Comparison of ENCODE assay signal across 16 cellular contexts in the genomic region with DNA sequence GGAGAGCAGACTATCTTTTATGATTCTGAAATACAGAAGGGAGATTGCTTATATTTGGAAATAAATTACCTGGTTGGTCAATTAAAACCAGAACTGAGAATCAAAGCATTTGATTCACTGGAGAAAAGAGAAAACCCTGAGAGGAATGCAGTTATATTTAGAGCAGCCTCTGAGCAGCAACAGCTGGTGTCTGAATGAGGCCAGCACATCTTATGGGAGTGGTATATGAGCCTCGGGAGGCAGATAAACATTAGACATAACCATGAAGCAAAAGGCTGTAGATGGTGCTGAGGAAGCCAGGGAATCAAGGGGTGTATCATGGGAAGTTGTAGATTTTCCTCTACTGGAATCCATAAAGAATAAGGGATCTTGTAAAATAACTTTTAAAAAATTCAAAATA. TPM values are rescaled to one million over a fixed set of nuclear protein-coding genes. Genes with fewer than 3 reads are reported as not detected.
A peak's percentile ranks its signal among the peaks of the same experiment; 100 is the strongest.
DNase-seq lines count a peak whose midpoint lies in the region; ATAC-seq and TF ChIP-seq lines count a peak whose summit lies in the region.
"Had no signal": no experiment of that assay in that cellular context is flagged by ENCODE, and none has a peak within 500 bp of the region (broad histone marks: within the 10 kb centered on the region; RNA-seq: fewer than 3 reads in every experiment).

No MANE protein-coding gene starts in this region.

- DNase-seq in GM03348 (ENCODE audit: low spot score): peak; percentile 14
- peak; percentile 11 to 25 for DNase-seq in SJCRH30
- peak; percentile 28 for DNase-seq in fibroblast of the aortic adventitia (ENCODE audit: low read depth)
- no peak for DNase-seq in SW480 (ENCODE audit: low spot score)
- DNase-seq in C1 segment of cervical spinal cord (lab: John Stamatoyannopoulos, UW): no peak
- DNase-seq: ACHN; CD4-positive, alpha-beta T cell; DND-41; GDM1 had no signal

- no peaks in the 10 kb centered on the region for H3K9me3 ChIP-seq in SJCRH30 (replicated peaks)
- H3K9me3 ChIP-seq: HAP-1 had no signal

- H3K36me3 ChIP-seq in SJCRH30: no peaks in the 10 kb centered on the region
- H3K36me3 ChIP-seq: BLaER1 treated with 17β-estradiol and CSF1 and Interleukin-3, amounts not matched to agents 10 nM and 100 nM; HAP-1 had no signal

- H3K27me3 Mint-ChIP-seq in nephron (ENCODE audit: low read depth): peaks cover 4% of the 10 kb centered on the region
- no peaks in the 10 kb centered on the region for H3K27me3 Mint-ChIP-seq in stimulated activated memory B cell treated with anti-CD40 and anti-IgM and Interleukin-4, amounts not matched to agents 10 μg/mL and 1 μg/mL and 100 μg/mL, for 72 hours

- TF ChIP-seq CTCF in fibroblast of the aortic adventitia (IDR thresholded peaks at IDR 0.05; ENCODE audit: insufficient read depth, low read length) (no peak), nephron (IDR thresholded peaks at IDR 0.05; ENCODE audit: unreplicated experiment in 3 of 3) (no peak)

- ATAC-seq in stimulated activated memory B cell treated with anti-CD40 and anti-IgM and Interleukin-4, amounts not matched to agents 10 μg/mL and 1 μg/mL and 100 μg/mL, for 72 hours: no peak
- ATAC-seq in HG03175 (IDR thresholded peaks at IDR 0.05; ENCODE audit: unreplicated experiment): no peak

- H3K4me1 ChIP-seq in SJCRH30: no peaks in the 10 kb centered on the region
- H3K4me1 ChIP-seq: BLaER1 treated with 17β-estradiol and CSF1 and Interleukin-3, amounts not matched to agents 10 nM and 100 nM; HAP-1 had no signal

- H3K27ac Mint-ChIP-seq in nephron: peak overlapping the region; percentile 71 to 85 (median 74)
- no peak overlapping the region for H3K27ac Mint-ChIP-seq in stimulated activated memory B cell treated with anti-CD40 and anti-IgM and Interleukin-4, amounts not matched to agents 10 μg/mL and 1 μg/mL and 100 μg/mL, for 72 hours
- H3K27ac Mint-ChIP-seq: CD4-positive, alpha-beta T cell had no signal

- H3K4me3 Mint-ChIP-seq in nephron: no peak overlapping the region
- H3K4me3 Mint-ChIP-seq in stimulated activated memory B cell treated with anti-CD40 and anti-IgM and Interleukin-4, amounts not matched to agents 10 μg/mL and 1 μg/mL and 100 μg/mL, for 72 hours: no peak overlapping the region
- H3K4me3 Mint-ChIP-seq: CD4-positive, alpha-beta T cell had no signal

- H3K27ac ChIP-seq in SJCRH30: no peak overlapping the region
- H3K27ac ChIP-seq: BLaER1 treated with 17β-estradiol and CSF1 and Interleukin-3, amounts not matched to agents 10 nM and 100 nM; HL-60 had no signal

- H3K9me3 Mint-ChIP-seq in nephron: peaks cover 6% of the 10 kb centered on the region
- peaks cover 3% of the 10 kb centered on the region for H3K9me3 Mint-ChIP-seq in stimulated activated memory B cell treated with anti-CD40 and anti-IgM and Interleukin-4, amounts not matched to agents 10 μg/mL and 1 μg/mL and 100 μg/mL, for 72 hours
- H3K9me3 Mint-ChIP-seq: CD4-positive, alpha-beta T cell had no signal

- H3K27me3 ChIP-seq in SJCRH30: no peaks in the 10 kb centered on the region
- H3K27me3 ChIP-seq: BLaER1 treated with 17β-estradiol and CSF1 and Interleukin-3, amounts not matched to agents 10 nM and 100 nM had no signal

- H3K4me3 ChIP-seq in SJCRH30: no peak overlapping the region
- H3K4me3 ChIP-seq in fibroblast of the aortic adventitia (ENCODE audit: low read depth, low read length): no peak overlapping the region
- H3K4me3 ChIP-seq: BLaER1 treated with 17β-estradiol and CSF1 and Interleukin-3, amounts not matched to agents 10 nM and 100 nM; HAP-1 had no signal

- no peaks in the 10 kb centered on the region for H3K36me3 Mint-ChIP-seq in nephron (ENCODE audit: low read depth)
- H3K36me3 Mint-ChIP-seq in stimulated activated memory B cell treated with anti-CD40 and anti-IgM and Interleukin-4, amounts not matched to agents 10 μg/mL and 1 μg/mL and 100 μg/mL, for 72 hours: no peaks in the 10 kb centered on the region

- peaks cover 10% of the 10 kb centered on the region for H3K4me1 Mint-ChIP-seq in nephron
- H3K4me1 Mint-ChIP-seq in stimulated activated memory B cell treated with anti-CD40 and anti-IgM and Interleukin-4, amounts not matched to agents 10 μg/mL and 1 μg/mL and 100 μg/mL, for 72 hours: no peaks in the 10 kb centered on the region

RNA-seq across cellular contexts. Expression of gene ENPP5, which starts 32.6 kb away (rescaled TPM):
- total RNA-seq in SJCRH30 (2014; rRNA removed; shearing (Covaris generic)): not detected in 2 replicates
- 0.36 and 5.3 TPM in 2 replicates for total RNA-seq in fibroblast of the aortic adventitia (ENCODE audit: low replicate concordance)
- total RNA-seq: A172 had no signal

Comparison
In these comparisons a context has a peak if more than half of its experiments do, and no peak if none do; other contexts are left out.
1. DNase-seq: peak in GM03348 (single experiment), SJCRH30 (2 of 2) and fibroblast of the aortic adventitia (single experiment); none in SW480 (single experiment) and C1 segment of cervical spinal cord (0 of 14).